Comparison of ENCODE assay signal across 1 cellular context in genomic region chr10:35559416-35559815, GRCh38.
TF ChIP-seq lines count a peak whose summit lies in the region.

No MANE protein-coding gene starts in this region.

TF ChIP-seq in SK-N-SH, 30 proteins besides CTCF, POLR2A, EP300 and RAD21 (continued from another document):
- TF ChIP-seq, protein P1, sequence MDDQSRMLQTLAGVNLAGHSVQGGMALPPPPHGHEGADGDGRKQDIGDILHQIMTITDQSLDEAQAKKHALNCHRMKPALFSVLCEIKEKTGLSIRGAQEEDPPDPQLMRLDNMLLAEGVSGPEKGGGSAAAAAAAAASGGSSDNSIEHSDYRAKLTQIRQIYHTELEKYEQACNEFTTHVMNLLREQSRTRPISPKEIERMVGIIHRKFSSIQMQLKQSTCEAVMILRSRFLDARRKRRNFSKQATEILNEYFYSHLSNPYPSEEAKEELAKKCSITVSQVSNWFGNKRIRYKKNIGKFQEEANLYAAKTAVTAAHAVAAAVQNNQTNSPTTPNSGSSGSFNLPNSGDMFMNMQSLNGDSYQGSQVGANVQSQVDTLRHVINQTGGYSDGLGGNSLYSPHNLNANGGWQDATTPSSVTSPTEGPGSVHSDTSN (IDR thresholded peaks at IDR 0.05), result no peak
- no peak for TF ChIP-seq TCF12 (IDR thresholded peaks at IDR 0.05)
- no peak for TF ChIP-seq SIN3A (IDR thresholded peaks at IDR 0.05; ENCODE audit: borderline replicate concordance, low read depth, low read length)
- no peak for TF ChIP-seq MEF2A (IDR thresholded peaks at IDR 0.05; ENCODE audit: borderline replicate concordance, low read depth)
- no peak for TF ChIP-seq TEAD4 (IDR thresholded peaks at IDR 0.05; ENCODE audit: borderline replicate concordance, insufficient read depth)
- TF ChIP-seq, protein P2, sequence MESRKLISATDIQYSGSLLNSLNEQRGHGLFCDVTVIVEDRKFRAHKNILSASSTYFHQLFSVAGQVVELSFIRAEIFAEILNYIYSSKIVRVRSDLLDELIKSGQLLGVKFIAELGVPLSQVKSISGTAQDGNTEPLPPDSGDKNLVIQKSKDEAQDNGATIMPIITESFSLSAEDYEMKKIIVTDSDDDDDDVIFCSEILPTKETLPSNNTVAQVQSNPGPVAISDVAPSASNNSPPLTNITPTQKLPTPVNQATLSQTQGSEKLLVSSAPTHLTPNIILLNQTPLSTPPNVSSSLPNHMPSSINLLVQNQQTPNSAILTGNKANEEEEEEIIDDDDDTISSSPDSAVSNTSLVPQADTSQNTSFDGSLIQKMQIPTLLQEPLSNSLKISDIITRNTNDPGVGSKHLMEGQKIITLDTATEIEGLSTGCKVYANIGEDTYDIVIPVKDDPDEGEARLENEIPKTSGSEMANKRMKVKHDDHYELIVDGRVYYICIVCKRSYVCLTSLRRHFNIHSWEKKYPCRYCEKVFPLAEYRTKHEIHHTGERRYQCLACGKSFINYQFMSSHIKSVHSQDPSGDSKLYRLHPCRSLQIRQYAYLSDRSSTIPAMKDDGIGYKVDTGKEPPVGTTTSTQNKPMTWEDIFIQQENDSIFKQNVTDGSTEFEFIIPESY (IDR thresholded peaks at IDR 0.05; ENCODE audit: borderline replicate concordance, low read depth), result no peak
